16 cellular contexts compared by ENCODE assay signal in the genomic region with DNA sequence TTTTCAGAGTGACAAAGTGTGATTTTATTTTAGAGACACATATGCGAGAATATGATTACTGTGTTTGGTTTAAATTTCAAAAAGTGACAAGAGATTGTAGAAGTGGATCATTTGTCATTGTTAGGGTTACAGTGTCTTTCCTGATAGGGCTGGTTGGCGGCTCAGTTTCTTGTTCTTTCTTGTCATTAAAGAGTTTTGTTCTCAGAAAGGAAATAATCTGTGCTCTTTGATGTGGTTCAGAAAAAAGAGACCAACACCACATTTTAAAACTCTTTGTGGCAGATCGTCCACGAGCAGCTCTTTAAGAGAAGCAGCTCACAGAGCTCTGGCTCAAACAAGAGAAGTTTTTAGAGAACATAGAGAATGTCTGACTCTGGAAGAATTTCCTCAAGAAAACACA. TPM values are rescaled to one million over a fixed set of nuclear protein-coding genes. Genes with fewer than 3 reads are reported as not detected.
DNase-seq lines count a peak whose midpoint lies in the region; ATAC-seq and TF ChIP-seq lines count a peak whose summit lies in the region.
"Had no signal": no experiment of that assay in that cellular context is flagged by ENCODE, and none has a peak within 500 bp of the region (broad histone marks: within the 10 kb centered on the region; RNA-seq: fewer than 3 reads in every experiment).

No MANE protein-coding gene starts in this region.

- no peaks in the 10 kb centered on the region for H3K27me3 ChIP-seq in dorsolateral prefrontal cortex

- no peak overlapping the region for H3K4me3 Mint-ChIP-seq in activated CD4-positive, alpha-beta T cell treated with anti-CD3 and anti-CD28 coated beads for 36 hours
- H3K4me3 Mint-ChIP-seq in mesothelial cell of epicardium (no peak overlapping the region), CD14-positive monocyte (no peak overlapping the region)

- CTCF ChIA-PET in activated CD4-positive, alpha-beta T cell treated with anti-CD3 and anti-CD28 coated beads for 36 hours (lab: Charles Lee): no interaction called here

- H3K27me3 Mint-ChIP-seq in activated CD4-positive, alpha-beta T cell treated with anti-CD3 and anti-CD28 coated beads for 36 hours: peaks cover 45% of the 10 kb centered on the region
- peaks cover 30% of the 10 kb centered on the region for H3K27me3 Mint-ChIP-seq in mesothelial cell of epicardium (ENCODE audit: low read depth)
- H3K27me3 Mint-ChIP-seq in CD14-positive monocyte (ENCODE audit: low read depth in 3 of 3): peaks cover 0 to 5% (median 4%) of the 10 kb centered on the region in 3 donors

- no peaks in the 10 kb centered on the region for H3K36me3 Mint-ChIP-seq in activated CD4-positive, alpha-beta T cell treated with anti-CD3 and anti-CD28 coated beads for 36 hours (ENCODE audit: low read depth)
- H3K36me3 Mint-ChIP-seq in mesothelial cell of epicardium: no peaks in the 10 kb centered on the region
- no peaks in the 10 kb centered on the region for H3K36me3 Mint-ChIP-seq in CD14-positive monocyte
- H3K36me3 Mint-ChIP-seq: CD8-positive, alpha-beta memory T cell had no signal

- TF ChIP-seq CTCF in GM20000 (IDR thresholded peaks at IDR 0.05; ENCODE audit: extremely low read depth, missing control alignments) (no peak), mesothelial cell of epicardium (IDR thresholded peaks at IDR 0.05; ENCODE audit: unreplicated experiment) (no peak), CD14-positive monocyte (IDR thresholded peaks at IDR 0.05) (no peak), dorsolateral prefrontal cortex (IDR thresholded peaks at IDR 0.05 in 54 of 56, conservative IDR thresholded peaks at IDR 0.05 in 2 of 56; ENCODE audit: low read depth in 1 of 56, partially characterized antibody in 56 of 56) (no peak)

- POLR2A ChIA-PET in activated CD4-positive, alpha-beta T cell treated with anti-CD3 and anti-CD28 coated beads for 36 hours (lab: Charles Lee): interaction anchor here (0.6 kb wide), 1 partner anchor 392 kb away, joined by 3 read pairs; no protein-coding TSS in a partner anchor

- peak; percentile 17 for DNase-seq in activated CD4-positive, alpha-beta T cell treated with anti-CD3 and anti-CD28 coated beads for 36 hours
- DNase-seq in activated CD4-positive, alpha-beta T cell treated with anti-CD3 and anti-CD28 coated beads for 1 hour: no peak
- peak; percentile 55 for DNase-seq in GM20000 (ENCODE audit: low spot score)
- DNase-seq in activated CD4-positive, alpha-beta T cell treated with anti-CD3 and anti-CD28 coated beads for 48 hours: peak; percentile 5
- DNase-seq in mesothelial cell of epicardium (ENCODE audit: low spot score in 2 of 2, unreplicated experiment in 2 of 2): no peak
- DNase-seq in CD14-positive monocyte (ENCODE audit: low spot score): no peak
- DNase-seq in dorsolateral prefrontal cortex: no peak
- DNase-seq: cerebellar nuclear complex, NCI-H2081 treated with DMSO at 0.1 percent for 48 hours, NCI-H526, retina, SW 1271 had no signal

- H3K27ac ChIP-seq in dorsolateral prefrontal cortex: peak overlapping the region in 1 of 59 donors; percentile 4
- H3K27ac ChIP-seq: thoracic aorta had no signal

- no peak overlapping the region for H3K27ac Mint-ChIP-seq in activated CD4-positive, alpha-beta T cell treated with anti-CD3 and anti-CD28 coated beads for 36 hours
- peak overlapping the region; percentile 42 for H3K27ac Mint-ChIP-seq in mesothelial cell of epicardium
- H3K27ac Mint-ChIP-seq in CD14-positive monocyte: no peak overlapping the region

- intact Hi-C loops in activated CD4-positive, alpha-beta T cell treated with anti-CD3 and anti-CD28 coated beads for 36 hours (cut with DNase I, micrococcal nuclease): no loop called here
- intact Hi-C loops in CD14-positive monocyte (cut with micrococcal nuclease): no loop called here
- intact Hi-C loops in dorsolateral prefrontal cortex (cut with DNase I): loop anchor here in 1 of 2 donors (10.0 kb wide), 1 partner anchor 46 kb away; the partner anchor contains the start of gene ZNF532

- H3K4me3 ChIP-seq in dorsolateral prefrontal cortex: no peak overlapping the region
- H3K4me3 ChIP-seq: lung, thoracic aorta had no signal

- peaks cover 10% of the 10 kb centered on the region for H3K4me1 Mint-ChIP-seq in activated CD4-positive, alpha-beta T cell treated with anti-CD3 and anti-CD28 coated beads for 36 hours
- H3K4me1 Mint-ChIP-seq in mesothelial cell of epicardium (peaks cover 12% of the 10 kb centered on the region), CD14-positive monocyte (no peaks in the 10 kb centered on the region)

- no peaks in the 10 kb centered on the region for H3K9me3 Mint-ChIP-seq in activated CD4-positive, alpha-beta T cell treated with anti-CD3 and anti-CD28 coated beads for 36 hours (ENCODE audit: low read depth)
- H3K9me3 Mint-ChIP-seq in mesothelial cell of epicardium (no peaks in the 10 kb centered on the region), CD14-positive monocyte (peaks cover 0 to 4% (median 3%) of the 10 kb centered on the region in 7 donors)

- no peak for ATAC-seq in activated CD4-positive, alpha-beta T cell treated with anti-CD3 and anti-CD28 coated beads for 36 hours
- ATAC-seq in HG02970 (IDR thresholded peaks at IDR 0.05; ENCODE audit: low FRiP score, unreplicated experiment): no peak

RNA-seq across cellular contexts. Expression of gene ZNF532, which starts 45.6 kb away (rescaled TPM):
- 10 to 100 TPM in 1 of 2 experiments, 1 to 10 TPM in 1; 7.7 to 11.3 TPM for total RNA-seq in activated CD4-positive, alpha-beta T cell treated with anti-CD3 and anti-CD28 coated beads for 36 hours
- total RNA-seq in mesothelial cell of epicardium (178 to 188 TPM (median 182 TPM) in 3 replicates), dorsolateral prefrontal cortex (100 to 1,000 TPM; 105 to 233 (median 146) TPM)
- polyA plus RNA-seq in CD14-positive monocyte: 1 to 10 TPM in 1 of 2 donors, under 1 TPM in 1; 0.76 to 1.7 TPM

Comparison
In these comparisons a context has a peak if more than half of its experiments do, and no peak if none do; other contexts are left out.
1. DNase-seq: peak in activated CD4-positive, alpha-beta T cell treated with anti-CD3 and anti-CD28 coated beads for 36 hours (single experiment), GM20000 (single experiment) and activated CD4-positive, alpha-beta T cell treated with anti-CD3 and anti-CD28 coated beads for 48 hours (single experiment); none in activated CD4-positive, alpha-beta T cell treated with anti-CD3 and anti-CD28 coated beads for 1 hour (single experiment), mesothelial cell of epicardium (0 of 2), CD14-positive monocyte (single experiment) and dorsolateral prefrontal cortex (0 of 10).
2. RNA of gene ZNF532, which starts 45.6 kb away (total RNA-seq): 178 to 188 TPM in mesothelial cell of epicardium and 105 to 233 TPM in dorsolateral prefrontal cortex; 7.7 to 11.3 TPM in activated CD4-positive, alpha-beta T cell treated with anti-CD3 and anti-CD28 coated beads for 36 hours; every median in the first group is over 4 times any median in the second.